In genomic region chr6:21610376-21610775, GRCh38 we compare ENCODE assay signal across 15 cellular contexts. TPM values are rescaled to one million over a fixed set of nuclear protein-coding genes. Genes with fewer than 3 reads are reported as not detected.
A peak's percentile ranks its signal among the peaks of the same experiment; 100 is the strongest.
DNase-seq lines count a peak whose midpoint lies in the region; ATAC-seq and TF ChIP-seq lines count a peak whose summit lies in the region.
"Had no signal": no experiment of that assay in that cellular context is flagged by ENCODE, and none has a peak within 500 bp of the region (broad histone marks: within the 10 kb centered on the region; RNA-seq: fewer than 3 reads in every experiment).

No MANE protein-coding gene starts in this region.

- H3K27me3 Mint-ChIP-seq in MCF 10A (ENCODE audit: insufficient read depth, unreplicated experiment), result no peaks in the 10 kb centered on the region
- H3K27me3 Mint-ChIP-seq: dendritic cell treated with granulocyte-macrophage colony-stimulating factor and Interleukin-4, amounts not matched to agents 40 ng/mL and 50 ng/mL, for 4 days had no signal

- ATAC-seq in GM19351 (IDR thresholded peaks at IDR 0.05; ENCODE audit: unreplicated experiment), result peak; percentile 89
- ATAC-seq in HG02852 (IDR thresholded peaks at IDR 0.05; ENCODE audit: unreplicated experiment), result peak; percentile 94
- ATAC-seq in HG03575 (IDR thresholded peaks at IDR 0.05; ENCODE audit: extremely low read depth, insufficient number of reproducible peaks, low FRiP score, unreplicated experiment), result peak; percentile 94

- CTCF ChIA-PET in GM10248 (lab: Yijun Ruan, JAX), result interaction anchor here (0.9 to 2.1 kb wide), 3 partner anchors 9 to 18 kb away, joined by 3 to 4 read pairs (median 3); no protein-coding TSS in a partner anchor
- CTCF ChIA-PET in MCF 10A (lab: Yijun Ruan, JAX), result no interaction called here
- CTCF ChIA-PET in A673 (lab: Charles Lee), result no interaction called here

- intact Hi-C loops in MCF 10A (cut with micrococcal nuclease) (no loop called here), A673 (cut with micrococcal nuclease; ENCODE audit: unreplicated experiment) (no loop called here)

- no peak for TF ChIP-seq CTCF in GM10248 (IDR thresholded peaks at IDR 0.05; ENCODE audit: control extremely low read depth, extremely low read depth, low read depth, missing control alignments)
- no peak for TF ChIP-seq CTCF in MCF 10A (IDR thresholded peaks at IDR 0.05; ENCODE audit: unreplicated experiment)
- TF ChIP-seq CTCF in A673 (conservative IDR thresholded peaks at IDR 0.05; ENCODE audit: low read depth, low read length), result no peak

- H3K36me3 Mint-ChIP-seq in MCF 10A (ENCODE audit: insufficient read depth, unreplicated experiment), result no peaks in the 10 kb centered on the region
- H3K36me3 Mint-ChIP-seq: activated naive CD8-positive, alpha-beta T cell had no signal

- H3K27ac ChIP-seq in A673 (ENCODE audit: low read depth, low read length, poor library complexity, severe bottlenecking), result no peak overlapping the region
- H3K27ac ChIP-seq: SJCRH30 had no signal

- DNase-seq in GM10248 (ENCODE audit: extremely low spot score) (peak; percentile 49), MCF 10A (ENCODE audit: unreplicated experiment) (no peak), T1000 (lab: John Stamatoyannopoulos, UW) (no peak), A673 (ENCODE audit: low spot score) (no peak), AG08395 (ENCODE audit: low spot score) (no peak)
- DNase-seq: activated CD4-positive, alpha-beta T cell treated with anti-CD3 and anti-CD28 coated beads, Interleukin-2, amount 10 ng/mL, durations not matched to agents 7 days and 5 days; kidney glomerular epithelial cell; SJCRH30; stimulated activated CD8-positive, alpha-beta memory T cell treated with anti-CD3 and anti-CD28 coated beads, Interleukin-4, amount 100 ng/mL, for 48 hours had no signal

- H3K36me3 ChIP-seq in A673 (ENCODE audit: insufficient read depth, low read length, poor library complexity, severe bottlenecking), result no peaks in the 10 kb centered on the region
- H3K36me3 ChIP-seq: SJCRH30 had no signal

- H3K4me1 Mint-ChIP-seq in MCF 10A (ENCODE audit: insufficient read depth, unreplicated experiment), result peaks cover 3% of the 10 kb centered on the region
- H3K4me1 Mint-ChIP-seq: activated CD4-positive, alpha-beta T cell treated with anti-CD3 and anti-CD28 coated beads, Interleukin-2, amount 10 ng/mL, durations not matched to agents 7 days and 5 days had no signal

- peaks cover 17% of the 10 kb centered on the region for H3K4me1 ChIP-seq in A673 (ENCODE audit: insufficient read depth, low read length, poor library complexity, severe bottlenecking)
- H3K4me1 ChIP-seq: SJCRH30 had no signal

- POLR2A ChIA-PET in GM10248 (lab: Yijun Ruan, JAX), result no interaction called here
- POLR2A ChIA-PET in MCF 10A (lab: Yijun Ruan, JAX), result no interaction called here
- POLR2A ChIA-PET in A673 (lab: Charles Lee; ENCODE audit: low non-redundant PET), result no interaction called here

- H3K4me3 ChIP-seq in A673 (ENCODE audit: low read depth, low read length, poor library complexity, severe bottlenecking), result no peak overlapping the region
- H3K4me3 ChIP-seq: SJCRH30 had no signal

- no peaks in the 10 kb centered on the region for H3K9me3 Mint-ChIP-seq in MCF 10A (ENCODE audit: unreplicated experiment)
- H3K9me3 Mint-ChIP-seq: activated CD4-positive, alpha-beta T cell treated with anti-CD3 and anti-CD28 coated beads, Interleukin-2, amount 10 ng/mL, durations not matched to agents 7 days and 5 days; dendritic cell treated with granulocyte-macrophage colony-stimulating factor and Interleukin-4, amounts not matched to agents 40 ng/mL and 50 ng/mL, for 4 days had no signal

- no peak overlapping the region for H3K27ac Mint-ChIP-seq in MCF 10A (ENCODE audit: low read depth, unreplicated experiment)
- H3K27ac Mint-ChIP-seq: activated CD4-positive, alpha-beta T cell treated with anti-CD3 and anti-CD28 coated beads, Interleukin-2, amount 10 ng/mL, durations not matched to agents 7 days and 5 days; activated naive CD8-positive, alpha-beta T cell; dendritic cell treated with granulocyte-macrophage colony-stimulating factor and Interleukin-4, amounts not matched to agents 40 ng/mL and 50 ng/mL, for 4 days had no signal

- BruUV-seq in MCF 10A (replicated peaks; lab: Mats Ljungman, UMichigan), result no TSS peak
- no TSS peak for BruUV-seq in A673 (replicated peaks; lab: Mats Ljungman, UMichigan)

- no peaks in the 10 kb centered on the region for H3K27me3 ChIP-seq in A673 (replicated peaks; ENCODE audit: insufficient read depth, low read depth, low read length, poor library complexity)
- H3K27me3 ChIP-seq: SJCRH30 had no signal

- no peaks in the 10 kb centered on the region for H3K9me3 ChIP-seq in A673 (ENCODE audit: low read depth, low read length, poor library complexity, severe bottlenecking)
- H3K9me3 ChIP-seq: SJCRH30 had no signal

- H3K4me3 Mint-ChIP-seq in MCF 10A (ENCODE audit: unreplicated experiment), result no peak overlapping the region
- H3K4me3 Mint-ChIP-seq: activated CD4-positive, alpha-beta T cell treated with anti-CD3 and anti-CD28 coated beads, Interleukin-2, amount 10 ng/mL, durations not matched to agents 7 days and 5 days; activated naive CD8-positive, alpha-beta T cell; dendritic cell treated with granulocyte-macrophage colony-stimulating factor and Interleukin-4, amounts not matched to agents 40 ng/mL and 50 ng/mL, for 4 days; neural crest cell had no signal

RNA-seq across cellular contexts. Expression of gene SOX4, which starts 16.8 kb away (rescaled TPM):
- total RNA-seq in MCF 10A (2022) (12.8 and 12.9 TPM in 2 replicates), A673 (2021) (50.7 and 59.4 TPM in 2 replicates)
